Comparison of ENCODE assay signal across 13 cellular contexts in genomic region chr12:24212496-24212895, GRCh38.
"Had no signal": no experiment of that assay in that cellular context is flagged by ENCODE, and none has a peak within 500 bp of the region (broad histone marks: within the 10 kb centered on the region; RNA-seq: fewer than 3 reads in every experiment).

No MANE protein-coding gene starts in this region.

- DNase-seq: activated naive CD4-positive, alpha-beta T cell treated with anti-CD3 and anti-CD28 coated beads, Interleukin-2, amount 50 U/mL, for 16 hours; activated T-cell treated with anti-CD3 and anti-CD28 coated beads, Interleukin-2, amount 50 U/mL, for 1 hour; caudate nucleus; colonic mucosa; foreskin keratinocyte; left cardiac atrium; naive thymus-derived CD8-positive, alpha-beta T cell; posterior cingulate gyrus; stomach had no signal

- H3K36me3 ChIP-seq: colonic mucosa, stomach, thoracic aorta had no signal

- FAIRE-seq: endothelial cell of umbilical vein had no signal

- ATAC-seq: activated CD4-positive, CD25-positive, alpha-beta regulatory T cell treated with anti-CD3 and anti-CD28 coated beads, Interleukin-2, amount 50 U/mL, for 24 hours; foreskin keratinocyte; left cardiac atrium; naive thymus-derived CD8-positive, alpha-beta T cell had no signal

- H3K9me3 ChIP-seq: colonic mucosa, stomach, thoracic aorta had no signal

- H3K4me1 ChIP-seq: colonic mucosa, foreskin keratinocyte, stomach had no signal

- H3K27ac ChIP-seq: colonic mucosa, foreskin keratinocyte, skin epidermis, stomach, thoracic aorta had no signal

- H3K4me3 ChIP-seq: colonic mucosa, skin epidermis, stomach, thoracic aorta had no signal

- H3K27me3 ChIP-seq: colonic mucosa, foreskin keratinocyte, stomach had no signal
